ENCODE assay signal across 32 cellular contexts in the genomic region with DNA sequence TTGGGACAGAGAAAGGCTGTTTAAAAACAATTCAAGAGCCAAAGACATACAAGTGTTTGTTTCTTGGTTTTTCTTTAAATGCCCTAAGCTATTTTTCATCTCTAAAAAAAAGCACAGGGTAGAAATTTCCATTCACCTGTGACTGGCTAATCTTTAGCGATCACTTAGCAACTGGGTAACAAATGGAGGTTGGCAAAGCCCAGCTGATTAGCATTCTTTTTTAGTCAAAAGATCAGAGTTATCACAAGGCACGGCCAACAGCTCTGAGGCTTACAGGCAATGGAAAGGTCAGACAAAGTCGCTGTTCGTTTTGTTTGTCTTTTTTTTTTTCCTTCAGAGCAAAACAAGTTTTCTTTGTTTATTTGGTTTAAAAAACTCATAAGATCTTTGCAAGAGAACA. TPM values are rescaled to one million over a fixed set of nuclear protein-coding genes. Genes with fewer than 3 reads are reported as not detected.
"Had no signal": no experiment of that assay in that cellular context is flagged by ENCODE, and none has a peak within 500 bp of the region (broad histone marks: within the 10 kb centered on the region; RNA-seq: fewer than 3 reads in every experiment).

No MANE protein-coding gene starts in this region.

- H3K9me3 Mint-ChIP-seq: immature natural killer cell; naive thymus-derived CD4-positive, alpha-beta T cell; neural crest cell; T-helper 2 cell treated with Interferon-gamma antibody and Interleukin-4, amounts not matched to agents 5 μg/mL and 100 μg/mL, for 36 hours; type B pancreatic cell had no signal

- H3K9me3 ChIP-seq: esophagus muscularis mucosa, heart left ventricle, uterus had no signal

- H3K4me3 ChIP-seq: esophagus muscularis mucosa, heart left ventricle, skin epidermis, uterus had no signal

- H3K4me1 Mint-ChIP-seq: immature natural killer cell; naive thymus-derived CD4-positive, alpha-beta T cell had no signal

- H3K27ac ChIP-seq: brain microvascular endothelial cell, esophagus muscularis mucosa, foreskin keratinocyte, heart left ventricle, skin epidermis, uterus, VCaP had no signal

- H3K36me3 Mint-ChIP-seq: activated naive CD8-positive, alpha-beta T cell; immature natural killer cell; naive thymus-derived CD4-positive, alpha-beta T cell; type B pancreatic cell had no signal

- H3K4me1 ChIP-seq: esophagus muscularis mucosa, foreskin keratinocyte, uterus had no signal

- H3K27ac Mint-ChIP-seq: activated naive CD8-positive, alpha-beta T cell; immature natural killer cell; naive thymus-derived CD4-positive, alpha-beta T cell; T-helper 2 cell treated with Interferon-gamma antibody and Interleukin-4, amounts not matched to agents 5 μg/mL and 100 μg/mL, for 36 hours; type B pancreatic cell had no signal

- H3K36me3 ChIP-seq: brain microvascular endothelial cell, esophagus muscularis mucosa, heart left ventricle, uterus had no signal

- ATAC-seq: activated CD4-positive, CD25-positive, alpha-beta regulatory T cell treated with anti-CD3 and anti-CD28 coated beads, Interleukin-2, amount 50 U/mL, for 24 hours; foreskin keratinocyte; heart left ventricle; naive thymus-derived CD4-positive, alpha-beta T cell; sciatic nerve; stimulated activated naive CD8-positive, alpha-beta T cell treated with anti-CD3 and anti-CD28 coated beads, Interleukin-15, Interleukin-2, amounts not matched to agents 100 U/mL and 50 U/mL, for 24 hours had no signal

- H3K27me3 ChIP-seq: brain microvascular endothelial cell, esophagus muscularis mucosa, uterus had no signal

- DNase-seq: activated CD4-positive, alpha-beta T cell treated with anti-CD3 and anti-CD28 coated beads for 48 hours; activated CD4-positive, alpha-beta T cell treated with anti-CD3 and anti-CD28 coated beads, Interleukin-2, amount 50 U/mL, for 48 hours; activated CD8-positive, alpha-beta memory T cell treated with anti-CD3 and anti-CD28 coated beads for 24 hours; activated effector memory CD4-positive, alpha-beta T cell treated with Interleukin-2 at 50 U/mL for 16 hours; activated naive CD4-positive, alpha-beta T cell treated with Interleukin-2 at 50 U/mL for 16 hours; aorta; brain microvascular endothelial cell; caudate nucleus; foreskin keratinocyte; heart left ventricle; hypothalamus; immature natural killer cell; kidney glomerular epithelial cell; midbrain; naive thymus-derived CD4-positive, alpha-beta T cell; occipital lobe; posterior cingulate gyrus; stimulated activated CD4-positive, alpha-beta T cell treated with anti-CD3 and anti-CD28 coated beads, Interleukin-12 subunit alpha, Interleukin-12 subunit beta, amount 100 ng/mL, for 4 hours; stimulated activated CD4-positive, alpha-beta T cell treated with anti-CD3 and anti-CD28 coated beads, Interleukin-4, amount 100 ng/mL, for 1 hour; stimulated activated naive CD8-positive, alpha-beta T cell treated with anti-CD3 and anti-CD28 coated beads, Interleukin-15, Interleukin-2, amounts not matched to agents 100 U/mL and 50 U/mL, for 24 hours; T-helper 1 cell; uterus had no signal

- H3K27me3 Mint-ChIP-seq: type B pancreatic cell had no signal

- H3K4me3 Mint-ChIP-seq: activated naive CD8-positive, alpha-beta T cell; immature natural killer cell; naive thymus-derived CD4-positive, alpha-beta T cell; neural crest cell; T-helper 2 cell treated with Interferon-gamma antibody and Interleukin-4, amounts not matched to agents 5 μg/mL and 100 μg/mL, for 36 hours; type B pancreatic cell had no signal

RNA-seq across cellular contexts. Expression of a gene that starts 29.0 kb away (rescaled TPM):
- total RNA-seq: aorta; foreskin keratinocyte; heart left ventricle; lower leg skin; naive thymus-derived CD4-positive, alpha-beta T cell; neural crest cell; sciatic nerve; uterus had no signal
- polyA plus RNA-seq: foreskin keratinocyte; immature natural killer cell; naive thymus-derived CD4-positive, alpha-beta T cell had no signal
